8 cellular contexts compared by ENCODE assay signal in genomic region chr16:68844211-68844564, GRCh38. TPM values are rescaled to one million over a fixed set of nuclear protein-coding genes. Genes with fewer than 3 reads are reported as not detected.
A peak's percentile ranks its signal among the peaks of the same experiment; 100 is the strongest.
DNase-seq lines count a peak whose midpoint lies in the region; ATAC-seq and TF ChIP-seq lines count a peak whose summit lies in the region.

No MANE protein-coding gene starts in this region.

- peaks cover 6% of the 10 kb centered on the region for H3K4me1 ChIP-seq in ACC112 (ENCODE audit: control insufficient read depth, insufficient read depth, low read length, unreplicated experiment)

- H3K4me3 ChIP-seq in ACC112 (ENCODE audit: low read depth, low read length), result peak overlapping the region; percentile 85

- peak overlapping the region; percentile 82 for H3K4me3 Mint-ChIP-seq in MCF 10A (ENCODE audit: unreplicated experiment)
- H3K4me3 Mint-ChIP-seq in mesothelial cell of epicardium, result peak overlapping the region; percentile 92

- H3K9me3 Mint-ChIP-seq in MCF 10A (ENCODE audit: unreplicated experiment), result no peaks in the 10 kb centered on the region
- H3K9me3 Mint-ChIP-seq in mesothelial cell of epicardium, result no peaks in the 10 kb centered on the region

- H3K27me3 ChIP-seq in ACC112 (ENCODE audit: insufficient read depth, low read length), result no peaks in the 10 kb centered on the region

- peaks cover 10% of the 10 kb centered on the region for H3K4me1 Mint-ChIP-seq in MCF 10A (ENCODE audit: insufficient read depth, unreplicated experiment)
- H3K4me1 Mint-ChIP-seq in mesothelial cell of epicardium, result peaks cover 13% of the 10 kb centered on the region

- H3K36me3 ChIP-seq in ACC112 (ENCODE audit: insufficient read depth, low read length), result no peaks in the 10 kb centered on the region

- H3K79me2 ChIP-seq in ACC112 (ENCODE audit: control insufficient read depth, insufficient read depth, low read length, unreplicated experiment), result peaks cover 18% of the 10 kb centered on the region

- H3K27me3 Mint-ChIP-seq in MCF 10A (ENCODE audit: insufficient read depth, unreplicated experiment) (no peaks in the 10 kb centered on the region), mesothelial cell of epicardium (ENCODE audit: low read depth) (no peaks in the 10 kb centered on the region)

- peak; percentile 9 for ATAC-seq in HG03280 (IDR thresholded peaks at IDR 0.05; ENCODE audit: unreplicated experiment)

- H3K36me3 Mint-ChIP-seq in MCF 10A (ENCODE audit: insufficient read depth, unreplicated experiment) (no peaks in the 10 kb centered on the region), mesothelial cell of epicardium (no peaks in the 10 kb centered on the region)

- TF ChIP-seq CTCF in MCF 10A (IDR thresholded peaks at IDR 0.05; ENCODE audit: unreplicated experiment), result no peak
- no peak for TF ChIP-seq CTCF in mesothelial cell of epicardium (IDR thresholded peaks at IDR 0.05; ENCODE audit: unreplicated experiment)

- CTCF ChIA-PET in MCF 10A (lab: Yijun Ruan, JAX), result interaction anchor here (0.6 to 12.7 kb wide), 9 partner anchors 11 to 315 kb away, joined by 3 to 110 read pairs (median 3); no protein-coding TSS in a partner anchor

- H2AFZ ChIP-seq in ACC112 (ENCODE audit: low read length, unreplicated experiment), result peak overlapping the region; percentile 93

- peak overlapping the region; percentile 44; the same call in 1 of the 2 replicates for H3K27ac ChIP-seq in ACC112 (ENCODE audit: low read depth, low read length)

- DNase-seq in MCF 10A (ENCODE audit: unreplicated experiment) (peak; percentile 28), mesothelial cell of epicardium (ENCODE audit: low spot score in 2 of 2, unreplicated experiment in 2 of 2) (no peak), NCI-H1048 (lab: John Stamatoyannopoulos, UW) (no peak), HPDE6-E6E7 (ENCODE audit: extremely low spot score) (no peak), activated gamma-delta T cell treated with Interleukin-2 at 50 U/mL for 16 hours (no peak)
- no peak for DNase-seq in activated CD8-positive, alpha-beta memory T cell treated with anti-CD3 and anti-CD28 coated beads, Interleukin-2, amount 50 U/mL, for 48 hours

- intact Hi-C loops in MCF 10A (cut with micrococcal nuclease), result no loop called here

- POLR2A ChIA-PET in MCF 10A (lab: Yijun Ruan, JAX), result interaction anchor here (0.6 to 2.6 kb wide), 13 partner anchors 8 to 316 kb away, joined by 3 to 15 read pairs (median 4); partner anchors contain the start of genes CHTF8, HAS3 and UTP4

- no TSS peak for BruUV-seq in MCF 10A (replicated peaks; lab: Mats Ljungman, UMichigan)

- H3K27ac Mint-ChIP-seq in MCF 10A (ENCODE audit: low read depth, unreplicated experiment) (peak overlapping the region; percentile 82), mesothelial cell of epicardium (peak overlapping the region; percentile 92)

RNA-seq across cellular contexts. Expression of gene TANGO6, which starts 0.9 kb away (rescaled TPM):
- 14.6 and 21.8 TPM in 2 replicates for total RNA-seq in MCF 10A (2022)
- 9.4 to 12.8 TPM (median 10.3 TPM) in 3 replicates for total RNA-seq in mesothelial cell of epicardium
